8 cellular contexts compared by ENCODE assay signal in genomic region chr1:39102537-39103320, GRCh38.
DNase-seq lines count a peak whose midpoint lies in the region; ATAC-seq and TF ChIP-seq lines count a peak whose summit lies in the region.

No MANE protein-coding gene starts in this region.

- H3F3A ChIP-seq in smooth muscle cell (ENCODE audit: low read depth) = peaks cover 33% of the 10 kb centered on the region

- H3K9me3 ChIP-seq in RWPE2 (ENCODE audit: severe bottlenecking) (no peaks in the 10 kb centered on the region), mammary epithelial cell (replicated peaks; ENCODE audit: insufficient read depth, low read length) (no peaks in the 10 kb centered on the region), smooth muscle cell (replicated peaks; ENCODE audit: low read depth) (no peaks in the 10 kb centered on the region)

- H3K79me2 ChIP-seq in mammary epithelial cell (ENCODE audit: insufficient read depth, low read length) (peaks cover 37% of the 10 kb centered on the region), smooth muscle cell (ENCODE audit: low read depth) (peaks cover 19% of the 10 kb centered on the region)

- 7% methylated on average over 11 of the region's 11 CpGs for WGBS in mammary epithelial cell (ENCODE audit: low coverage, missing lambda C conversion rate)
- WGBS in smooth muscle cell (ENCODE audit: low lambda C conversion rate) = 15% methylated on average over 11 of the region's 11 CpGs

- TF ChIP-seq CTCF in GM12874 (IDR thresholded peaks at IDR 0.05; ENCODE audit: insufficient read depth, low read depth, low read length) (peak; percentile 61), RWPE2 (IDR thresholded peaks at IDR 0.05; ENCODE audit: poor library complexity, severe bottlenecking) (peak; percentile 93), mammary epithelial cell (conservative IDR thresholded peaks at IDR 0.05 in 1 of 2, IDR thresholded peaks at IDR 0.05 in 1 of 2; ENCODE audit: extremely low read depth in 1 of 2, insufficient read depth in 1 of 2, low read depth in 1 of 2, low read length in 2 of 2) (peak; percentile 75 to 82), smooth muscle cell (IDR thresholded peaks at IDR 0.05; ENCODE audit: borderline replicate concordance, insufficient read depth, poor library complexity, severe bottlenecking) (peak; percentile 63)

- H3K27ac ChIP-seq in RWPE2 (ENCODE audit: poor library complexity, severe bottlenecking) (peak overlapping the region; percentile 95), mammary epithelial cell (ENCODE audit: insufficient read depth, low read depth, low read length) (peak overlapping the region; percentile 93), smooth muscle cell (ENCODE audit: low read depth) (peak overlapping the region; percentile 95)

- H3K9ac ChIP-seq in mammary epithelial cell (ENCODE audit: insufficient read depth, low read length) (peak overlapping the region; percentile 92), smooth muscle cell (ENCODE audit: low read depth) (peak overlapping the region; percentile 50)

- CTCF ChIA-PET in mammary epithelial cell (lab: Charles Lee; ENCODE audit: low non-redundant PET) = interaction anchor here (0.7 to 1.9 kb wide), 3 partner anchors 85 to 156 kb away, joined by 4 to 6 read pairs (median 4); no protein-coding TSS in a partner anchor

- in situ Hi-C loops in mammary epithelial cell (cut with MboI; ENCODE audit: low sequenced_read_pairs in 2 of 2) = loop anchor here (5.0 to 10.0 kb wide), 3 partner anchors 80 to 165 kb away; no protein-coding TSS in a partner anchor

- H4K20me1 ChIP-seq in mammary epithelial cell (ENCODE audit: insufficient read depth, low read length) (no peaks in the 10 kb centered on the region), smooth muscle cell (ENCODE audit: low read depth) (peaks cover 3% of the 10 kb centered on the region)

- H2AFZ ChIP-seq in mammary epithelial cell (ENCODE audit: low read depth, low read length) = peak overlapping the region; percentile 42
- peak overlapping the region; percentile 10 for H2AFZ ChIP-seq in smooth muscle cell (ENCODE audit: low read depth)

- ATAC-seq in RWPE2 (ENCODE audit: low read depth) = peak; percentile 22
- ATAC-seq in GM19463 (IDR thresholded peaks at IDR 0.05; ENCODE audit: unreplicated experiment) = no peak

- H3K4me3 ChIP-seq in RWPE2 (ENCODE audit: severe bottlenecking) = no peak overlapping the region
- no peak overlapping the region for H3K4me3 ChIP-seq in mammary epithelial cell (replicated peaks in 1 of 3; ENCODE audit: insufficient read depth in 1 of 3, low read depth in 2 of 3, low read length in 3 of 3)
- H3K4me3 ChIP-seq in smooth muscle cell = peak overlapping the region; percentile 4

- dilution Hi-C loops in mammary epithelial cell (cut with HindIII; ENCODE audit: low sequenced_read_pairs) = no loop called here

- no TSS peak for BruUV-seq in mammary epithelial cell (replicated peaks; lab: Mats Ljungman, UMichigan)

- H3K4me1 ChIP-seq in RWPE2 (ENCODE audit: insufficient read depth, poor library complexity, severe bottlenecking) (peaks cover 29% of the 10 kb centered on the region), mammary epithelial cell (ENCODE audit: insufficient read depth, low read length) (peaks cover 40% of the 10 kb centered on the region), smooth muscle cell (ENCODE audit: low read depth) (peaks cover 40% of the 10 kb centered on the region)

- DNase-seq in AG08396 (ENCODE audit: low spot score) (peak; percentile 69), MV-4-11 (lab: John Stamatoyannopoulos, UW) (peak; percentile 96), RWPE2 (ENCODE audit: low spot score) (no peak), mammary epithelial cell (peak; percentile 68), inferior parietal cortex (ENCODE audit: extremely low spot score) (peak; percentile 80), smooth muscle cell (lab: John Stamatoyannopoulos, UW; ENCODE audit: unreplicated experiment) (no peak)

- peak overlapping the region; percentile 91 for H3K4me2 ChIP-seq in mammary epithelial cell (ENCODE audit: insufficient read depth, low read depth, low read length)
- H3K4me2 ChIP-seq in smooth muscle cell = peak overlapping the region; percentile 90

- H3K36me3 ChIP-seq in RWPE2 (ENCODE audit: low read depth) (no peaks in the 10 kb centered on the region), mammary epithelial cell (ENCODE audit: insufficient read depth, low read length) (no peaks in the 10 kb centered on the region), smooth muscle cell (ENCODE audit: low read depth) (no peaks in the 10 kb centered on the region)

- intact Hi-C loops in mammary epithelial cell (cut with micrococcal nuclease) = loop anchor here (1.0 kb wide), 5 partner anchors 39 to 309 kb away; no protein-coding TSS in a partner anchor

- no peaks in the 10 kb centered on the region for H3K27me3 ChIP-seq in RWPE2 (ENCODE audit: insufficient read depth, poor library complexity, severe bottlenecking)
- H3K27me3 ChIP-seq in mammary epithelial cell (ENCODE audit: insufficient read depth, low read length) = no peaks in the 10 kb centered on the region
- H3K27me3 ChIP-seq in smooth muscle cell (ENCODE audit: low read depth) = no peaks in the 10 kb centered on the region

Comparison
In these comparisons a context has a peak if more than half of its experiments do, and no peak if none do; other contexts are left out.
1. DNase-seq: peak in AG08396 (single experiment), MV-4-11 (single experiment), mammary epithelial cell (single experiment) and inferior parietal cortex (single experiment); none in RWPE2 (single experiment) and smooth muscle cell (single experiment).
2. Peak in every context shown above with its lines, with median percentiles within 50 percentile points of each other: CTCF ChIP-seq and H3K27ac ChIP-seq.